ENCODE assay signal across 23 cellular contexts in the genomic region with DNA sequence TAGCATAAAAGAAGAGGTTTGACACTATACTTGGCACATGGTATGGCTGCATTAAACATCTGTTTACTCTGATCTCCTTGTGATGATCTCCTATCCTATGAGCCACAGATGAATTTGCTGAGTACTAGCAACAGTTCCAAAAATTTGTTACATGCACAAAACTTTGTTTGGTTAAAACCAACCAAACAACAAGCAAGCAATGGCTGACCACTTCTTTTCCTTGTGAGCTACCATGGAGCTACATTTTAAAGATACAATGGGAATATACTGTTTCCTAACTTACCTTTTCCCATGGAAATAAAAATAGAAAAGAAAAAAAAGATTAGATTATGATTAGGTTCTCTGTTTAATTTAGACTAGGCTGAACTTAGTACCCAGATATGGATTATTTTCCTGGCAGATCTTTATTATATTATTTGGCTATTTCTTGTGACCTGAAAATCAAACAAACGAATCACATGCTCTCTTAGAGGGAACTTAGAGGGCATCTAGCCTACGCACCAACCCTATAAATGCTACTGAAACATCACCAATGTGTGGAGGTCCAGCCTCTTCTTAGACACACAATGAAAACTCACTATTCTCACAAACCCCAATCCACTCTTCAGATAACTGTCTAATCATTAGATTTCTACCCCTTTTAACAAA.
DNase-seq lines count a peak whose midpoint lies in the region; ATAC-seq, FAIRE-seq and TF ChIP-seq lines count a peak whose summit lies in the region.
"Had no signal": no experiment of that assay in that cellular context is flagged by ENCODE, and none has a peak within 500 bp of the region (broad histone marks: within the 10 kb centered on the region; RNA-seq: fewer than 3 reads in every experiment).

No MANE protein-coding gene starts in this region.

- H3K9ac ChIP-seq in PC-3 (ENCODE audit: low read length): no peak overlapping the region
- H3K9ac ChIP-seq in mammary epithelial cell (ENCODE audit: insufficient read depth, low read length): no peak overlapping the region
- no peak overlapping the region for H3K9ac ChIP-seq in kidney (ENCODE audit: low read length in 2 of 2)

- in situ Hi-C loops in mammary epithelial cell (cut with MboI; ENCODE audit: low sequenced_read_pairs in 2 of 2): no loop called here

- H3K79me2 ChIP-seq in PC-3 (ENCODE audit: low read length) (no peaks in the 10 kb centered on the region), mammary epithelial cell (ENCODE audit: insufficient read depth, low read length) (peaks cover 72% of the 10 kb centered on the region)

- 100% methylated on average over 2 of the region's 2 CpGs for WGBS in mammary epithelial cell (ENCODE audit: low coverage, missing lambda C conversion rate)

- H3K4me2 ChIP-seq in PC-3 (ENCODE audit: low read length): no peak overlapping the region
- no peak overlapping the region for H3K4me2 ChIP-seq in mammary epithelial cell (ENCODE audit: insufficient read depth, low read depth, low read length)

- no peaks in the 10 kb centered on the region for H3K9me2 ChIP-seq in PC-3 (replicated peaks; ENCODE audit: low read length)

- H3K4me1 ChIP-seq in PC-3 (ENCODE audit: insufficient read depth, low read length) (peaks cover 14% of the 10 kb centered on the region), mammary epithelial cell (ENCODE audit: insufficient read depth, low read length) (peaks cover 11% of the 10 kb centered on the region), kidney (ENCODE audit: control insufficient read depth in 1 of 2, insufficient read depth in 1 of 2, low read depth in 1 of 2, low read length in 2 of 2) (no peaks in the 10 kb centered on the region)
- H3K4me1 ChIP-seq: HAP-1, psoas muscle had no signal

- DNase-seq in activated naive CD4-positive, alpha-beta T cell treated with anti-CD3 and anti-CD28 coated beads, Interleukin-2, amount 50 U/mL, for 72 hours (ENCODE audit: low spot score in 2 of 2): no peak
- no peak for DNase-seq in activated naive CD4-positive, alpha-beta T cell treated with anti-CD3 and anti-CD28 coated beads, Interleukin-2, amount 10 ng/mL, durations not matched to agents 7 days and 5 days
- DNase-seq in PC-3: no peak
- no peak for DNase-seq in mammary epithelial cell
- peak in 1 of 2 donors; percentile 33 for DNase-seq in stimulated activated effector memory CD8-positive, alpha-beta T cell treated with anti-CD3 and anti-CD28 coated beads, Interleukin-12 subunit alpha, Interleukin-12 subunit beta, amount 100 ng/mL, for 72 hours (ENCODE audit: low spot score in 2 of 2)
- DNase-seq in kidney: no peak
- no peak for DNase-seq in osteocyte (ENCODE audit: extremely low spot score, unreplicated experiment)
- no peak for DNase-seq in DMS153 treated with DMSO at 0.1 percent for 48 hours (lab: John Stamatoyannopoulos, UW; ENCODE audit: unreplicated experiment)
- DNase-seq: activated CD4-positive, CD25-positive, alpha-beta regulatory T cell; amygdala; glutamatergic neuron; NCI-H1105 treated with DMSO at 0.1 percent for 48 hours; NCI-H2029; NCI-H2227 treated with DMSO at 0.1 percent for 48 hours; NCI-H774; psoas muscle had no signal

- POLR2A ChIA-PET in PC-3 (lab: Charles Lee; ENCODE audit: unreplicated experiment): no interaction called here

- FAIRE-seq in kidney (lab: Jason Lieb, UNC): no peak
- FAIRE-seq: endothelial cell of umbilical vein had no signal

- no peaks in the 10 kb centered on the region for H3K27me3 ChIP-seq in PC-3 (ENCODE audit: low read length)
- no peaks in the 10 kb centered on the region for H3K27me3 ChIP-seq in mammary epithelial cell (ENCODE audit: insufficient read depth, low read length)
- H3K27me3 ChIP-seq: cardiac muscle cell had no signal

- no peaks in the 10 kb centered on the region for H4K20me1 ChIP-seq in PC-3 (ENCODE audit: low read length)
- no peaks in the 10 kb centered on the region for H4K20me1 ChIP-seq in mammary epithelial cell (ENCODE audit: insufficient read depth, low read length)

- H3K27ac ChIP-seq in PC-3 (ENCODE audit: low read length) (no peak overlapping the region), mammary epithelial cell (ENCODE audit: insufficient read depth, low read depth, low read length) (no peak overlapping the region), kidney (ENCODE audit: low read depth in 2 of 2, low read length in 2 of 2) (no peak overlapping the region)
- H3K27ac ChIP-seq: cardiac muscle cell, HL-60, psoas muscle had no signal

- H3K9me3 Mint-ChIP-seq in activated naive CD4-positive, alpha-beta T cell treated with anti-CD3 and anti-CD28 coated beads, Interleukin-2, amount 50 U/mL, for 72 hours: peaks cover 5 to 8% of the 10 kb centered on the region in 2 donors
- peaks cover 8% of the 10 kb centered on the region for H3K9me3 Mint-ChIP-seq in activated naive CD4-positive, alpha-beta T cell treated with anti-CD3 and anti-CD28 coated beads, Interleukin-2, amount 10 ng/mL, durations not matched to agents 7 days and 5 days
- H3K9me3 Mint-ChIP-seq in stimulated activated effector memory CD8-positive, alpha-beta T cell treated with anti-CD3 and anti-CD28 coated beads, Interleukin-12 subunit alpha, Interleukin-12 subunit beta, amount 100 ng/mL, for 72 hours: peaks cover 2% of the 10 kb centered on the region
- no peaks in the 10 kb centered on the region for H3K9me3 Mint-ChIP-seq in osteocyte (ENCODE audit: unreplicated experiment)
- H3K9me3 Mint-ChIP-seq: CD14-positive monocyte; dendritic cell treated with granulocyte-macrophage colony-stimulating factor and Interleukin-4, amounts not matched to agents 40 ng/mL and 50 ng/mL, for 4 days; type B pancreatic cell had no signal

- H3K9me3 ChIP-seq in PC-3 (ENCODE audit: low read length): no peaks in the 10 kb centered on the region
- H3K9me3 ChIP-seq in mammary epithelial cell (replicated peaks; ENCODE audit: insufficient read depth, low read length): no peaks in the 10 kb centered on the region
- no peaks in the 10 kb centered on the region for H3K9me3 ChIP-seq in kidney (ENCODE audit: control insufficient read depth in 1 of 2, low read length in 2 of 2)
- H3K9me3 ChIP-seq: HAP-1, psoas muscle had no signal

- no peaks in the 10 kb centered on the region for H3F3A ChIP-seq in PC-3 (ENCODE audit: low read length, unreplicated experiment)

- peaks cover 39 to 67% of the 10 kb centered on the region in 2 donors for H3K36me3 Mint-ChIP-seq in activated naive CD4-positive, alpha-beta T cell treated with anti-CD3 and anti-CD28 coated beads, Interleukin-2, amount 50 U/mL, for 72 hours
- H3K36me3 Mint-ChIP-seq in activated naive CD4-positive, alpha-beta T cell treated with anti-CD3 and anti-CD28 coated beads, Interleukin-2, amount 10 ng/mL, durations not matched to agents 7 days and 5 days: peaks cover 67% of the 10 kb centered on the region
- H3K36me3 Mint-ChIP-seq in stimulated activated effector memory CD8-positive, alpha-beta T cell treated with anti-CD3 and anti-CD28 coated beads, Interleukin-12 subunit alpha, Interleukin-12 subunit beta, amount 100 ng/mL, for 72 hours: peaks cover 49% of the 10 kb centered on the region
- H3K36me3 Mint-ChIP-seq in osteocyte (ENCODE audit: unreplicated experiment): peaks cover 13% of the 10 kb centered on the region

- no peak overlapping the region for H3K4me3 ChIP-seq in PC-3 (ENCODE audit: low read length)
- H3K4me3 ChIP-seq in mammary epithelial cell (replicated peaks in 1 of 3; ENCODE audit: insufficient read depth in 1 of 3, low read depth in 2 of 3, low read length in 3 of 3): no peak overlapping the region
- H3K4me3 ChIP-seq in kidney (ENCODE audit: low read length in 2 of 2): no peak overlapping the region
- H3K4me3 ChIP-seq: cardiac muscle cell, HAP-1, psoas muscle had no signal

- no peak overlapping the region for H3K4me3 Mint-ChIP-seq in activated naive CD4-positive, alpha-beta T cell treated with anti-CD3 and anti-CD28 coated beads, Interleukin-2, amount 10 ng/mL, durations not matched to agents 7 days and 5 days
- H3K4me3 Mint-ChIP-seq in stimulated activated effector memory CD8-positive, alpha-beta T cell treated with anti-CD3 and anti-CD28 coated beads, Interleukin-12 subunit alpha, Interleukin-12 subunit beta, amount 100 ng/mL, for 72 hours: peak overlapping the region; percentile 50
- no peak overlapping the region for H3K4me3 Mint-ChIP-seq in osteocyte (ENCODE audit: unreplicated experiment)
- H3K4me3 Mint-ChIP-seq: CD14-positive monocyte; dendritic cell treated with granulocyte-macrophage colony-stimulating factor and Interleukin-4, amounts not matched to agents 40 ng/mL and 50 ng/mL, for 4 days; type B pancreatic cell had no signal

- H3K27ac Mint-ChIP-seq in activated naive CD4-positive, alpha-beta T cell treated with anti-CD3 and anti-CD28 coated beads, Interleukin-2, amount 50 U/mL, for 72 hours: peak overlapping the region; percentile 65 to 82
- H3K27ac Mint-ChIP-seq in activated naive CD4-positive, alpha-beta T cell treated with anti-CD3 and anti-CD28 coated beads, Interleukin-2, amount 10 ng/mL, durations not matched to agents 7 days and 5 days: no peak overlapping the region
- peak overlapping the region; percentile 82 for H3K27ac Mint-ChIP-seq in stimulated activated effector memory CD8-positive, alpha-beta T cell treated with anti-CD3 and anti-CD28 coated beads, Interleukin-12 subunit alpha, Interleukin-12 subunit beta, amount 100 ng/mL, for 72 hours
- H3K27ac Mint-ChIP-seq in osteocyte (ENCODE audit: unreplicated experiment): no peak overlapping the region
- H3K27ac Mint-ChIP-seq: dendritic cell treated with granulocyte-macrophage colony-stimulating factor and Interleukin-4, amounts not matched to agents 40 ng/mL and 50 ng/mL, for 4 days; type B pancreatic cell had no signal

- peak in 1 of 2 donors; percentile 3 for ATAC-seq in activated naive CD4-positive, alpha-beta T cell treated with anti-CD3 and anti-CD28 coated beads, Interleukin-2, amount 50 U/mL, for 72 hours
- no peak for ATAC-seq in PC-3
- no peak for ATAC-seq in stimulated activated effector memory CD8-positive, alpha-beta T cell treated with anti-CD3 and anti-CD28 coated beads, Interleukin-12 subunit alpha, Interleukin-12 subunit beta, amount 100 ng/mL, for 72 hours
- ATAC-seq: psoas muscle had no signal

- intact Hi-C loops in PC-3 (cut with micrococcal nuclease): no loop called here
- intact Hi-C loops in mammary epithelial cell (cut with micrococcal nuclease): no loop called here
- intact Hi-C loops in kidney (cut with DNase I): no loop called here

- H3K36me3 ChIP-seq in PC-3 (ENCODE audit: low read depth, low read length): peaks cover 7% of the 10 kb centered on the region; the same call in 1 of the 2 replicates
- peaks cover 10% of the 10 kb centered on the region for H3K36me3 ChIP-seq in mammary epithelial cell (ENCODE audit: insufficient read depth, low read length)
- H3K36me3 ChIP-seq in kidney (ENCODE audit: control insufficient read depth in 1 of 2, insufficient read depth in 2 of 2, low read length in 2 of 2): peaks cover 0 to 4% of the 10 kb centered on the region in 2 donors
- H3K36me3 ChIP-seq: HAP-1 had no signal

- CTCF ChIA-PET in activated naive CD4-positive, alpha-beta T cell treated with anti-CD3 and anti-CD28 coated beads, Interleukin-2, amount 10 ng/mL, durations not matched to agents 7 days and 5 days (lab: Charles Lee): interaction anchor here (0.6 kb wide), 1 partner anchor 10 kb away, joined by 4 read pairs; no protein-coding TSS in a partner anchor
- CTCF ChIA-PET in PC-3 (lab: Charles Lee) (no interaction called here), mammary epithelial cell (lab: Charles Lee; ENCODE audit: low non-redundant PET) (no interaction called here)

- no peaks in the 10 kb centered on the region for H3K27me3 Mint-ChIP-seq in activated naive CD4-positive, alpha-beta T cell treated with anti-CD3 and anti-CD28 coated beads, Interleukin-2, amount 10 ng/mL, durations not matched to agents 7 days and 5 days
- H3K27me3 Mint-ChIP-seq in osteocyte (ENCODE audit: unreplicated experiment): no peaks in the 10 kb centered on the region
- H3K27me3 Mint-ChIP-seq: dendritic cell treated with granulocyte-macrophage colony-stimulating factor and Interleukin-4, amounts not matched to agents 40 ng/mL and 50 ng/mL, for 4 days; type B pancreatic cell had no signal

- TSS peak; percentile 30 for BruUV-seq in PC-3 (replicated peaks; lab: Mats Ljungman, UMichigan)
- BruUV-seq in mammary epithelial cell (replicated peaks; lab: Mats Ljungman, UMichigan): TSS peak; percentile 13

- peaks cover 45% of the 10 kb centered on the region for H3K4me1 Mint-ChIP-seq in activated naive CD4-positive, alpha-beta T cell treated with anti-CD3 and anti-CD28 coated beads, Interleukin-2, amount 10 ng/mL, durations not matched to agents 7 days and 5 days
- peaks cover 60% of the 10 kb centered on the region for H3K4me1 Mint-ChIP-seq in stimulated activated effector memory CD8-positive, alpha-beta T cell treated with anti-CD3 and anti-CD28 coated beads, Interleukin-12 subunit alpha, Interleukin-12 subunit beta, amount 100 ng/mL, for 72 hours
- peaks cover 18% of the 10 kb centered on the region for H3K4me1 Mint-ChIP-seq in osteocyte (ENCODE audit: unreplicated experiment)
- H3K4me1 Mint-ChIP-seq: CD14-positive monocyte had no signal

- H2AFZ ChIP-seq in PC-3 (ENCODE audit: low read length): no peak overlapping the region
- H2AFZ ChIP-seq in mammary epithelial cell (ENCODE audit: low read depth, low read length): no peak overlapping the region

- TF ChIP-seq CTCF in PC-3 (conservative IDR thresholded peaks at IDR 0.05; ENCODE audit: low read depth, low read length): no peak
- TF ChIP-seq CTCF in mammary epithelial cell (conservative IDR thresholded peaks at IDR 0.05 in 1 of 2, IDR thresholded peaks at IDR 0.05 in 1 of 2; ENCODE audit: extremely low read depth in 1 of 2, insufficient read depth in 1 of 2, low read depth in 1 of 2, low read length in 2 of 2): no peak
- no peak for TF ChIP-seq CTCF in kidney (IDR thresholded peaks at IDR 0.05; ENCODE audit: borderline replicate concordance, extremely low read depth, insufficient read depth)
- TF ChIP-seq CTCF in osteocyte (IDR thresholded peaks at IDR 0.05): no peak

- dilution Hi-C loops in mammary epithelial cell (cut with HindIII; ENCODE audit: low sequenced_read_pairs): no loop called here

Comparison
In these comparisons a context has a peak if more than half of its experiments do, and no peak if none do; other contexts are left out.
1. H3K27ac Mint-ChIP-seq: peak in activated naive CD4-positive, alpha-beta T cell treated with anti-CD3 and anti-CD28 coated beads, Interleukin-2, amount 50 U/mL, for 72 hours (2 of 2) and stimulated activated effector memory CD8-positive, alpha-beta T cell treated with anti-CD3 and anti-CD28 coated beads, Interleukin-12 subunit alpha, Interleukin-12 subunit beta, amount 100 ng/mL, for 72 hours (single experiment); none in activated naive CD4-positive, alpha-beta T cell treated with anti-CD3 and anti-CD28 coated beads, Interleukin-2, amount 10 ng/mL, durations not matched to agents 7 days and 5 days (single experiment) and osteocyte (single experiment).